Comparison of ENCODE assay signal across 1 cellular context in genomic region chr4:32661229-32661628, GRCh38.
TF ChIP-seq lines count a peak whose summit lies in the region.

No MANE protein-coding gene starts in this region.

TF ChIP-seq in HepG2, 621 proteins besides CTCF, POLR2A, EP300 and RAD21 (continued from another document and continues in another):
- TF ChIP-seq PREB (CRISPR knock-in tag; IDR thresholded peaks at IDR 0.05) (no peak), ZUFSP (CRISPR knock-in tag; IDR thresholded peaks at IDR 0.05; ENCODE audit: borderline replicate concordance) (no peak), CEBPZ (IDR thresholded peaks at IDR 0.05; ENCODE audit: low read length) (no peak), KDM1A (CRISPR knock-in tag; IDR thresholded peaks at IDR 0.05) (no peak), FOXA3 (CRISPR knock-in tag; IDR thresholded peaks at IDR 0.05) (peak; percentile 65; the same call in 1 of the 2 replicates), ZBTB7B (CRISPR knock-in tag; IDR thresholded peaks at IDR 0.05) (no peak), RNF219 (CRISPR knock-in tag; IDR thresholded peaks at IDR 0.05) (no peak), ZNF326 (CRISPR knock-in tag; IDR thresholded peaks at IDR 0.05; ENCODE audit: borderline replicate concordance) (no peak), RERE (CRISPR knock-in tag; IDR thresholded peaks at IDR 0.05; ENCODE audit: low read depth) (peak; percentile 85), THRA (CRISPR knock-in tag; IDR thresholded peaks at IDR 0.05; ENCODE audit: borderline replicate concordance) (no peak), ARID4A (CRISPR knock-in tag; IDR thresholded peaks at IDR 0.05; ENCODE audit: borderline replicate concordance) (no peak), JDP2 (CRISPR knock-in tag; IDR thresholded peaks at IDR 0.05; ENCODE audit: borderline replicate concordance) (no peak), RNF2 (conservative IDR thresholded peaks at IDR 0.05; ENCODE audit: low read depth) (no peak), ARHGAP35 (CRISPR knock-in tag; IDR thresholded peaks at IDR 0.05; ENCODE audit: borderline replicate concordance) (no peak), ZNF496 (CRISPR knock-in tag; IDR thresholded peaks at IDR 0.05; ENCODE audit: insufficient replicate concordance) (no peak), ASH2L (IDR thresholded peaks at IDR 0.05; ENCODE audit: insufficient read length, low read depth, low read length) (no peak), ZNF577 (CRISPR knock-in tag; IDR thresholded peaks at IDR 0.05; ENCODE audit: borderline replicate concordance, low read depth) (no peak), SKI (IDR thresholded peaks at IDR 0.05; ENCODE audit: partially characterized antibody) (no peak), SP2 (CRISPR knock-in tag; IDR thresholded peaks at IDR 0.05) (no peak), THYN1 (CRISPR knock-in tag; IDR thresholded peaks at IDR 0.05; ENCODE audit: borderline replicate concordance, low read depth) (no peak), ZSCAN9 (CRISPR knock-in tag; IDR thresholded peaks at IDR 0.05; ENCODE audit: borderline replicate concordance) (no peak), ZBTB2 (CRISPR knock-in tag; IDR thresholded peaks at IDR 0.05; ENCODE audit: low read depth) (no peak), U2AF1 (optimal IDR thresholded peaks at IDR 0.05; ENCODE audit: low read depth, low read length) (no peak), ATF4 (CRISPR knock-in tag; IDR thresholded peaks at IDR 0.05) (no peak), RAD51 (IDR thresholded peaks at IDR 0.05; ENCODE audit: borderline replicate concordance) (no peak), TFE3 (CRISPR knock-in tag; IDR thresholded peaks at IDR 0.05) (no peak), ZNF883 (CRISPR knock-in tag; IDR thresholded peaks at IDR 0.05; ENCODE audit: not compliant biosample characterization) (no peak), NFATC3 (CRISPR knock-in tag; IDR thresholded peaks at IDR 0.05) (no peak), ZNF17 (CRISPR knock-in tag; IDR thresholded peaks at IDR 0.05) (no peak)
